1 cellular context compared by ENCODE assay signal in the genomic region with DNA sequence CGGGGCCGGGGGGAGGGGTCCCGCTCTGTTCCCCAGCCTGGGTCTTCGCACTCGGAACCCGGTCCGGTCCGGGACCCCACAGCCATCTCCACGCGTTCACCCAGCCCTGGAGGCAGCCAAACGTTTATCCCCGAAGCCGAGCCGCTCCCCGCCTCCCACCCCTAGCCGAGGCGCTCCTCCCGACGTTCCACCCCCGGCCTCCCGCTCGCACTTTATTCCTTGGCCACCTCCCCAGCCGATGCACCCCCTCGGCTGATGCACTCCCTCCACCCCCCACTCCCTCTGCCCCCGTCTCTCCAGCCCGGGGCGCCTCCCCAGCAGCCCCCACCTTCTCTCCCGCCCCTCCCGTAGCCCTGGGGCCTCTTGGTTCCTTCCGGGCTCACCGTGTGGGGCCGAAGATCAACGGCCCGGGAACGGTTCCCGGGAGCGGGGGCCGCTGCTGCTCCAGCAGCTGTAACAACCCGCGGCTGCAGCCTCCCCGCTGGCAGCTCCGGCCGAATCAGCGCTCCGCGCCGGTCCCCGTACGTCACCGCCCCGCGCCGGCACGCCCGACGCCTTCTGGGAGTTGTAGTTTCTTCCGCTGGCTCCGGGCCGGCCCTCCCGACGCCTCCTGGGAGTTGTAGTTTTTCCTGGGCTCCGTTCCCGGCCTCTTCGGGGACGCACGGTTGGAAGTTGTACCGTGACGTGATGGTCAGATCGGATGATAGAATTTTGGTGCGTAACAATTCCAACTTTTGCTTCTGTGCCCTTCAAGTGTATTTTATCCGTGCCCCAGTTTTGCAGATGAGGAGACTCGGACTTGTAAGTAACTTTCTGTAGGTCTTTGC.
TF ChIP-seq lines count a peak whose summit lies in the region.

A gene with protein sequence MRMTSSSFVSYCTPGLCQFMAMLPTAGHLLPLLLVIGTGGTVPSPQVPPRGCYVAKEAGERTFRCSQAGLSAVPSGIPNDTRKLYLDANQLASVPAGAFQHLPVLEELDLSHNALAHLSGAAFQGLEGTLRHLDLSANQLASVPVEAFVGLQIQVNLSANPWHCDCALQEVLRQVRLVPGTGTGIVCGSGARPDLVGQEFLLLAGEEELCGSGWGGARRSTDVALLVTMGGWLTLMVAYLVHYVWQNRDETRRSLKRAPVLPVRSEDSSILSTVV (plus strand): TSS at position 632 of the 827 bp plus-strand sequence. CDS start 13,792 bp downstream, outside the sequence.
A gene with protein sequence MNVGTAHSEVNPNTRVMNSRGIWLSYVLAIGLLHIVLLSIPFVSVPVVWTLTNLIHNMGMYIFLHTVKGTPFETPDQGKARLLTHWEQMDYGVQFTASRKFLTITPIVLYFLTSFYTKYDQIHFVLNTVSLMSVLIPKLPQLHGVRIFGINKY (minus strand): TSS at position 501 of the 827 bp plus-strand sequence. CDS start 3,398 bp downstream, outside the sequence.

TF ChIP-seq in K562, 482 proteins besides CTCF, POLR2A, EP300 and RAD21 (continued from another document and continues in another):
- TF ChIP-seq RBM34 (IDR thresholded peaks at IDR 0.05; ENCODE audit: borderline replicate concordance, insufficient read depth, low read length) = no peak
- TF ChIP-seq, protein P1, sequence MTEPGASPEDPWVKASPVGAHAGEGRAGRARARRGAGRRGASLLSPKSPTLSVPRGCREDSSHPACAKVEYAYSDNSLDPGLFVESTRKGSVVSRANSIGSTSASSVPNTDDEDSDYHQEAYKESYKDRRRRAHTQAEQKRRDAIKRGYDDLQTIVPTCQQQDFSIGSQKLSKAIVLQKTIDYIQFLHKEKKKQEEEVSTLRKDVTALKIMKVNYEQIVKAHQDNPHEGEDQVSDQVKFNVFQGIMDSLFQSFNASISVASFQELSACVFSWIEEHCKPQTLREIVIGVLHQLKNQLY (CRISPR knock-in tag; conservative IDR thresholded peaks at IDR 0.05) = no peak
- TF ChIP-seq, protein P2, sequence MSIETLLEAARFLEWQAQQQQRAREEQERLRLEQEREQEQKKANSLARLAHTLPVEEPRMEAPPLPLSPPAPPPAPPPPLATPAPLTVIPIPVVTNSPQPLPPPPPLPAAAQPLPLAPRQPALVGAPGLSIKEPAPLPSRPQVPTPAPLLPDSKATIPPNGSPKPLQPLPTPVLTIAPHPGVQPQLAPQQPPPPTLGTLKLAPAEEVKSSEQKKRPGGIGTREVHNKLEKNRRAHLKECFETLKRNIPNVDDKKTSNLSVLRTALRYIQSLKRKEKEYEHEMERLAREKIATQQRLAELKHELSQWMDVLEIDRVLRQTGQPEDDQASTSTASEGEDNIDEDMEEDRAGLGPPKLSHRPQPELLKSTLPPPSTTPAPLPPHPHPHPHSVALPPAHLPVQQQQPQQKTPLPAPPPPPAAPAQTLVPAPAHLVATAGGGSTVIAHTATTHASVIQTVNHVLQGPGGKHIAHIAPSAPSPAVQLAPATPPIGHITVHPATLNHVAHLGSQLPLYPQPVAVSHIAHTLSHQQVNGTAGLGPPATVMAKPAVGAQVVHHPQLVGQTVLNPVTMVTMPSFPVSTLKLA (conservative IDR thresholded peaks at IDR 0.05) = peak; percentile 50 to 70; a peak in 3 of 4 replicates
- TF ChIP-seq, protein P3, sequence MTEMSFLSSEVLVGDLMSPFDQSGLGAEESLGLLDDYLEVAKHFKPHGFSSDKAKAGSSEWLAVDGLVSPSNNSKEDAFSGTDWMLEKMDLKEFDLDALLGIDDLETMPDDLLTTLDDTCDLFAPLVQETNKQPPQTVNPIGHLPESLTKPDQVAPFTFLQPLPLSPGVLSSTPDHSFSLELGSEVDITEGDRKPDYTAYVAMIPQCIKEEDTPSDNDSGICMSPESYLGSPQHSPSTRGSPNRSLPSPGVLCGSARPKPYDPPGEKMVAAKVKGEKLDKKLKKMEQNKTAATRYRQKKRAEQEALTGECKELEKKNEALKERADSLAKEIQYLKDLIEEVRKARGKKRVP (CRISPR knock-in tag; IDR thresholded peaks at IDR 0.05) = peak; percentile 57; the same call in 1 of the 2 replicates
- TF ChIP-seq, protein P4, sequence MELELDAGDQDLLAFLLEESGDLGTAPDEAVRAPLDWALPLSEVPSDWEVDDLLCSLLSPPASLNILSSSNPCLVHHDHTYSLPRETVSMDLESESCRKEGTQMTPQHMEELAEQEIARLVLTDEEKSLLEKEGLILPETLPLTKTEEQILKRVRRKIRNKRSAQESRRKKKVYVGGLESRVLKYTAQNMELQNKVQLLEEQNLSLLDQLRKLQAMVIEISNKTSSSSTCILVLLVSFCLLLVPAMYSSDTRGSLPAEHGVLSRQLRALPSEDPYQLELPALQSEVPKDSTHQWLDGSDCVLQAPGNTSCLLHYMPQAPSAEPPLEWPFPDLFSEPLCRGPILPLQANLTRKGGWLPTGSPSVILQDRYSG (tag; conservative IDR thresholded peaks at IDR 0.05; ENCODE audit: low read depth) = peak; percentile 81
- TF ChIP-seq, protein P5, sequence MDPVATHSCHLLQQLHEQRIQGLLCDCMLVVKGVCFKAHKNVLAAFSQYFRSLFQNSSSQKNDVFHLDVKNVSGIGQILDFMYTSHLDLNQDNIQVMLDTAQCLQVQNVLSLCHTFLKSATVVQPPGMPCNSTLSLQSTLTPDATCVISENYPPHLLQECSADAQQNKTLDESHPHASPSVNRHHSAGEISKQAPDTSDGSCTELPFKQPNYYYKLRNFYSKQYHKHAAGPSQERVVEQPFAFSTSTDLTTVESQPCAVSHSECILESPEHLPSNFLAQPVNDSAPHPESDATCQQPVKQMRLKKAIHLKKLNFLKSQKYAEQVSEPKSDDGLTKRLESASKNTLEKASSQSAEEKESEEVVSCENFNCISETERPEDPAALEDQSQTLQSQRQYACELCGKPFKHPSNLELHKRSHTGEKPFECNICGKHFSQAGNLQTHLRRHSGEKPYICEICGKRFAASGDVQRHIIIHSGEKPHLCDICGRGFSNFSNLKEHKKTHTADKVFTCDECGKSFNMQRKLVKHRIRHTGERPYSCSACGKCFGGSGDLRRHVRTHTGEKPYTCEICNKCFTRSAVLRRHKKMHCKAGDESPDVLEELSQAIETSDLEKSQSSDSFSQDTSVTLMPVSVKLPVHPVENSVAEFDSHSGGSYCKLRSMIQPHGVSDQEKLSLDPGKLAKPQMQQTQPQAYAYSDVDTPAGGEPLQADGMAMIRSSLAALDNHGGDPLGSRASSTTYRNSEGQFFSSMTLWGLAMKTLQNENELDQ (CRISPR knock-in tag; IDR thresholded peaks at IDR 0.05; ENCODE audit: borderline replicate concordance) = no peak
- no peak for TF ChIP-seq RAD51 (IDR thresholded peaks at IDR 0.05; ENCODE audit: borderline replicate concordance, low read depth)
- TF ChIP-seq ZNF3 (CRISPR knock-in tag; IDR thresholded peaks at IDR 0.05) = no peak
- TF ChIP-seq, protein P6, sequence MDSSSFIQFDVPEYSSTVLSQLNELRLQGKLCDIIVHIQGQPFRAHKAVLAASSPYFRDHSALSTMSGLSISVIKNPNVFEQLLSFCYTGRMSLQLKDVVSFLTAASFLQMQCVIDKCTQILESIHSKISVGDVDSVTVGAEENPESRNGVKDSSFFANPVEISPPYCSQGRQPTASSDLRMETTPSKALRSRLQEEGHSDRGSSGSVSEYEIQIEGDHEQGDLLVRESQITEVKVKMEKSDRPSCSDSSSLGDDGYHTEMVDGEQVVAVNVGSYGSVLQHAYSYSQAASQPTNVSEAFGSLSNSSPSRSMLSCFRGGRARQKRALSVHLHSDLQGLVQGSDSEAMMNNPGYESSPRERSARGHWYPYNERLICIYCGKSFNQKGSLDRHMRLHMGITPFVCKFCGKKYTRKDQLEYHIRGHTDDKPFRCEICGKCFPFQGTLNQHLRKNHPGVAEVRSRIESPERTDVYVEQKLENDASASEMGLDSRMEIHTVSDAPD (CRISPR knock-in tag; IDR thresholded peaks at IDR 0.05) = no peak
- peak; percentile 82 for TF ChIP-seq SUPT5H (IDR thresholded peaks at IDR 0.05)
- peak; percentile 73 for TF ChIP-seq POLR2AphosphoS5 (IDR thresholded peaks at IDR 0.05; ENCODE audit: control insufficient read depth, insufficient read depth, low read depth, low read length)
- TF ChIP-seq, protein P7, sequence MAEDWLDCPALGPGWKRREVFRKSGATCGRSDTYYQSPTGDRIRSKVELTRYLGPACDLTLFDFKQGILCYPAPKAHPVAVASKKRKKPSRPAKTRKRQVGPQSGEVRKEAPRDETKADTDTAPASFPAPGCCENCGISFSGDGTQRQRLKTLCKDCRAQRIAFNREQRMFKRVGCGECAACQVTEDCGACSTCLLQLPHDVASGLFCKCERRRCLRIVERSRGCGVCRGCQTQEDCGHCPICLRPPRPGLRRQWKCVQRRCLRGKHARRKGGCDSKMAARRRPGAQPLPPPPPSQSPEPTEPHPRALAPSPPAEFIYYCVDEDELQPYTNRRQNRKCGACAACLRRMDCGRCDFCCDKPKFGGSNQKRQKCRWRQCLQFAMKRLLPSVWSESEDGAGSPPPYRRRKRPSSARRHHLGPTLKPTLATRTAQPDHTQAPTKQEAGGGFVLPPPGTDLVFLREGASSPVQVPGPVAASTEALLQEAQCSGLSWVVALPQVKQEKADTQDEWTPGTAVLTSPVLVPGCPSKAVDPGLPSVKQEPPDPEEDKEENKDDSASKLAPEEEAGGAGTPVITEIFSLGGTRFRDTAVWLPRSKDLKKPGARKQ (CRISPR knock-in tag; IDR thresholded peaks at IDR 0.05) = no peak
- TF ChIP-seq ZNF12 (CRISPR knock-in tag; IDR thresholded peaks at IDR 0.05) = no peak
- TF ChIP-seq, protein P8, sequence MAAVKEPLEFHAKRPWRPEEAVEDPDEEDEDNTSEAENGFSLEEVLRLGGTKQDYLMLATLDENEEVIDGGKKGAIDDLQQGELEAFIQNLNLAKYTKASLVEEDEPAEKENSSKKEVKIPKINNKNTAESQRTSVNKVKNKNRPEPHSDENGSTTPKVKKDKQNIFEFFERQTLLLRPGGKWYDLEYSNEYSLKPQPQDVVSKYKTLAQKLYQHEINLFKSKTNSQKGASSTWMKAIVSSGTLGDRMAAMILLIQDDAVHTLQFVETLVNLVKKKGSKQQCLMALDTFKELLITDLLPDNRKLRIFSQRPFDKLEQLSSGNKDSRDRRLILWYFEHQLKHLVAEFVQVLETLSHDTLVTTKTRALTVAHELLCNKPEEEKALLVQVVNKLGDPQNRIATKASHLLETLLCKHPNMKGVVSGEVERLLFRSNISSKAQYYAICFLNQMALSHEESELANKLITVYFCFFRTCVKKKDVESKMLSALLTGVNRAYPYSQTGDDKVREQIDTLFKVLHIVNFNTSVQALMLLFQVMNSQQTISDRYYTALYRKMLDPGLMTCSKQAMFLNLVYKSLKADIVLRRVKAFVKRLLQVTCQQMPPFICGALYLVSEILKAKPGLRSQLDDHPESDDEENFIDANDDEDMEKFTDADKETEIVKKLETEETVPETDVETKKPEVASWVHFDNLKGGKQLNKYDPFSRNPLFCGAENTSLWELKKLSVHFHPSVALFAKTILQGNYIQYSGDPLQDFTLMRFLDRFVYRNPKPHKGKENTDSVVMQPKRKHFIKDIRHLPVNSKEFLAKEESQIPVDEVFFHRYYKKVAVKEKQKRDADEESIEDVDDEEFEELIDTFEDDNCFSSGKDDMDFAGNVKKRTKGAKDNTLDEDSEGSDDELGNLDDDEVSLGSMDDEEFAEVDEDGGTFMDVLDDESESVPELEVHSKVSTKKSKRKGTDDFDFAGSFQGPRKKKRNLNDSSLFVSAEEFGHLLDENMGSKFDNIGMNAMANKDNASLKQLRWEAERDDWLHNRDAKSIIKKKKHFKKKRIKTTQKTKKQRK (IDR thresholded peaks at IDR 0.05; ENCODE audit: borderline replicate concordance, low read depth, low read length) = no peak
- TF ChIP-seq HDAC8 (tag; IDR thresholded peaks at IDR 0.05) = no peak
- TF ChIP-seq, protein P9, sequence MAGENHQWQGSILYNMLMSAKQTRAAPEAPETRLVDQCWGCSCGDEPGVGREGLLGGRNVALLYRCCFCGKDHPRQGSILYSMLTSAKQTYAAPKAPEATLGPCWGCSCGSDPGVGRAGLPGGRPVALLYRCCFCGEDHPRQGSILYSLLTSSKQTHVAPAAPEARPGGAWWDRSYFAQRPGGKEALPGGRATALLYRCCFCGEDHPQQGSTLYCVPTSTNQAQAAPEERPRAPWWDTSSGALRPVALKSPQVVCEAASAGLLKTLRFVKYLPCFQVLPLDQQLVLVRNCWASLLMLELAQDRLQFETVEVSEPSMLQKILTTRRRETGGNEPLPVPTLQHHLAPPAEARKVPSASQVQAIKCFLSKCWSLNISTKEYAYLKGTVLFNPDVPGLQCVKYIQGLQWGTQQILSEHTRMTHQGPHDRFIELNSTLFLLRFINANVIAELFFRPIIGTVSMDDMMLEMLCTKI (IDR thresholded peaks at IDR 0.05; ENCODE audit: partially characterized antibody) = no peak
- TF ChIP-seq DDX20 (tag; IDR thresholded peaks at IDR 0.05; ENCODE audit: low read depth) = no peak
- no peak for TF ChIP-seq ZNF224 (CRISPR knock-in tag; IDR thresholded peaks at IDR 0.05)
- peak; percentile 93 for TF ChIP-seq ZNF197 (CRISPR knock-in tag; IDR thresholded peaks at IDR 0.05; ENCODE audit: low read depth)
- TF ChIP-seq, protein P10, sequence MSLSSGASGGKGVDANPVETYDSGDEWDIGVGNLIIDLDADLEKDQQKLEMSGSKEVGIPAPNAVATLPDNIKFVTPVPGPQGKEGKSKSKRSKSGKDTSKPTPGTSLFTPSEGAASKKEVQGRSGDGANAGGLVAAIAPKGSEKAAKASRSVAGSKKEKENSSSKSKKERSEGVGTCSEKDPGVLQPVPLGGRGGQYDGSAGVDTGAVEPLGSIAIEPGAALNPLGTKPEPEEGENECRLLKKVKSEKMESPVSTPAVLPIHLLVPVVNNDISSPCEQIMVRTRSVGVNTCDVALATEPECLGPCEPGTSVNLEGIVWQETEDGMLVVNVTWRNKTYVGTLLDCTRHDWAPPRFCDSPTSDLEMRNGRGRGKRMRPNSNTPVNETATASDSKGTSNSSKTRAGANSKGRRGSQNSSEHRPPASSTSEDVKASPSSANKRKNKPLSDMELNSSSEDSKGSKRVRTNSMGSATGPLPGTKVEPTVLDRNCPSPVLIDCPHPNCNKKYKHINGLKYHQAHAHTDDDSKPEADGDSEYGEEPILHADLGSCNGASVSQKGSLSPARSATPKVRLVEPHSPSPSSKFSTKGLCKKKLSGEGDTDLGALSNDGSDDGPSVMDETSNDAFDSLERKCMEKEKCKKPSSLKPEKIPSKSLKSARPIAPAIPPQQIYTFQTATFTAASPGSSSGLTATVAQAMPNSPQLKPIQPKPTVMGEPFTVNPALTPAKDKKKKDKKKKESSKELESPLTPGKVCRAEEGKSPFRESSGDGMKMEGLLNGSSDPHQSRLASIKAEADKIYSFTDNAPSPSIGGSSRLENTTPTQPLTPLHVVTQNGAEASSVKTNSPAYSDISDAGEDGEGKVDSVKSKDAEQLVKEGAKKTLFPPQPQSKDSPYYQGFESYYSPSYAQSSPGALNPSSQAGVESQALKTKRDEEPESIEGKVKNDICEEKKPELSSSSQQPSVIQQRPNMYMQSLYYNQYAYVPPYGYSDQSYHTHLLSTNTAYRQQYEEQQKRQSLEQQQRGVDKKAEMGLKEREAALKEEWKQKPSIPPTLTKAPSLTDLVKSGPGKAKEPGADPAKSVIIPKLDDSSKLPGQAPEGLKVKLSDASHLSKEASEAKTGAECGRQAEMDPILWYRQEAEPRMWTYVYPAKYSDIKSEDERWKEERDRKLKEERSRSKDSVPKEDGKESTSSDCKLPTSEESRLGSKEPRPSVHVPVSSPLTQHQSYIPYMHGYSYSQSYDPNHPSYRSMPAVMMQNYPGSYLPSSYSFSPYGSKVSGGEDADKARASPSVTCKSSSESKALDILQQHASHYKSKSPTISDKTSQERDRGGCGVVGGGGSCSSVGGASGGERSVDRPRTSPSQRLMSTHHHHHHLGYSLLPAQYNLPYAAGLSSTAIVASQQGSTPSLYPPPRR (CRISPR knock-in tag; IDR thresholded peaks at IDR 0.05; ENCODE audit: borderline replicate concordance) = no peak
- TF ChIP-seq MAFK (IDR thresholded peaks at IDR 0.05; ENCODE audit: low read length) = no peak
- TF ChIP-seq ZNF143 (CRISPR knock-in tag; IDR thresholded peaks at IDR 0.05) = peak; percentile 99
- TF ChIP-seq DACH1 (IDR thresholded peaks at IDR 0.05; ENCODE audit: partially characterized antibody) = peak; percentile 54
